Comparison of ENCODE assay signal across 12 cellular contexts in genomic region chr19:58352760-58353671, GRCh38. TPM values are rescaled to one million over a fixed set of nuclear protein-coding genes. Genes with fewer than 3 reads are reported as not detected.
DNase-seq lines count a peak whose midpoint lies in the region; TF ChIP-seq lines count a peak whose summit lies in the region.
"Had no signal": no experiment of that assay in that cellular context is flagged by ENCODE, and none has a peak within 500 bp of the region (broad histone marks: within the 10 kb centered on the region; RNA-seq: fewer than 3 reads in every experiment).

TSS of gene A1BG (minus strand) at chr19:58353492. CDS start at chr19:58353437, 55 bp downstream.

- H3K9ac ChIP-seq in GM23248 = no peak within 1 kb of the TSS

- H3K27ac ChIP-seq in GM23248 = no peak within 1 kb of the TSS
- no peak within 1 kb of the TSS for H3K27ac ChIP-seq in OCI-LY7 (ENCODE audit: low read depth, low read length, poor library complexity, severe bottlenecking)
- H3K27ac ChIP-seq in adrenal gland = no peak within 1 kb of the TSS

- H3K27me3 ChIP-seq in GM23248 (replicated peaks; ENCODE audit: insufficient read depth) = no peaks in the 10 kb centered on the region
- H3K27me3 ChIP-seq in adrenal gland = peaks cover 37% of the 10 kb centered on the region

- peaks cover 21% of the 10 kb centered on the region for H3K79me2 ChIP-seq in GM23248 (ENCODE audit: insufficient read depth)
- H3K79me2 ChIP-seq in OCI-LY7 (ENCODE audit: insufficient read depth, low read depth, low read length) = peaks cover 9% of the 10 kb centered on the region

- POLR2A ChIA-PET in OCI-LY7 (lab: Charles Lee) = no interaction called here
- POLR2A ChIA-PET in activated CD4-positive, alpha-beta memory T cell treated with anti-CD3 and anti-CD28 coated beads, Interleukin-2, amount 10 ng/mL, durations not matched to agents 7 days and 5 days (lab: Charles Lee) = no interaction called here

- H3K4me1 Mint-ChIP-seq in glutamatergic neuron (ENCODE audit: low read depth, unreplicated experiment) = peaks cover 3% of the 10 kb centered on the region
- peaks cover 31% of the 10 kb centered on the region for H3K4me1 Mint-ChIP-seq in activated CD4-positive, alpha-beta memory T cell treated with anti-CD3 and anti-CD28 coated beads, Interleukin-2, amount 10 ng/mL, durations not matched to agents 7 days and 5 days

- peaks cover 14% of the 10 kb centered on the region for H3K9me3 Mint-ChIP-seq in glutamatergic neuron (ENCODE audit: unreplicated experiment)
- no peaks in the 10 kb centered on the region for H3K9me3 Mint-ChIP-seq in activated CD4-positive, alpha-beta memory T cell treated with anti-CD3 and anti-CD28 coated beads, Interleukin-2, amount 10 ng/mL, durations not matched to agents 7 days and 5 days

- no peaks in the 10 kb centered on the region for H3K36me3 ChIP-seq in GM23248 (ENCODE audit: low read depth)
- H3K36me3 ChIP-seq in OCI-LY7 (ENCODE audit: insufficient read depth, low read length) = peaks cover 5% of the 10 kb centered on the region; the same call in 1 of the 2 replicates
- H3K36me3 ChIP-seq in adrenal gland (replicated peaks in 1 of 2) = no peaks in the 10 kb centered on the region
- H3K36me3 ChIP-seq: HAP-1 had no signal

- H3K4me1 ChIP-seq in GM23248 (ENCODE audit: insufficient read depth) (no peaks in the 10 kb centered on the region; the same call in 1 of the 2 replicates), OCI-LY7 (ENCODE audit: insufficient read depth, low read length, poor library complexity, severe bottlenecking) (peaks cover 12% of the 10 kb centered on the region), adrenal gland (replicated peaks in 1 of 2) (peaks cover 9 to 23% of the 10 kb centered on the region in 2 donors)

- H3K9me2 ChIP-seq in GM23248 (ENCODE audit: insufficient read depth) (no peaks in the 10 kb centered on the region), OCI-LY7 (ENCODE audit: insufficient read depth, low read length) (no peaks in the 10 kb centered on the region)

- TF ChIP-seq POLR2A in adrenal gland (IDR thresholded peaks at IDR 0.05) = no peak

- H3F3A ChIP-seq in GM23248 (ENCODE audit: insufficient read depth) = peaks cover 9% of the 10 kb centered on the region; the same call in 1 of the 2 replicates

- H2AFZ ChIP-seq in GM23248 = no peak within 1 kb of the TSS
- H2AFZ ChIP-seq in OCI-LY7 (ENCODE audit: low read length) = no peak within 1 kb of the TSS

- in situ Hi-C loops in GM23248 (cut with MboI) = no loop called here

- H3K4me2 ChIP-seq in GM23248 (ENCODE audit: unreplicated experiment) (no peak within 1 kb of the TSS), OCI-LY7 (ENCODE audit: low read length) (no peak within 1 kb of the TSS)

- H3K36me3 Mint-ChIP-seq in glutamatergic neuron (ENCODE audit: unreplicated experiment) = peaks cover 5% of the 10 kb centered on the region
- peaks cover 19% of the 10 kb centered on the region for H3K36me3 Mint-ChIP-seq in activated CD4-positive, alpha-beta memory T cell treated with anti-CD3 and anti-CD28 coated beads, Interleukin-2, amount 10 ng/mL, durations not matched to agents 7 days and 5 days (ENCODE audit: low read depth)

- BruUV-seq in OCI-LY7 (replicated peaks; lab: Mats Ljungman, UMichigan) = no TSS peak

- no peaks in the 10 kb centered on the region for H3K9me3 ChIP-seq in GM23248 (ENCODE audit: low read depth)
- no peaks in the 10 kb centered on the region for H3K9me3 ChIP-seq in OCI-LY7 (ENCODE audit: low read length)
- H3K9me3 ChIP-seq in adrenal gland (replicated peaks in 1 of 3) = no peaks in the 10 kb centered on the region
- H3K9me3 ChIP-seq: HAP-1 had no signal

- TF ChIP-seq CTCF in OCI-LY7 (conservative IDR thresholded peaks at IDR 0.05; ENCODE audit: low read length) = no peak
- TF ChIP-seq CTCF in glutamatergic neuron (IDR thresholded peaks at IDR 0.05; ENCODE audit: partially characterized antibody, unreplicated experiment) = no peak
- TF ChIP-seq CTCF in adrenal gland (IDR thresholded peaks at IDR 0.05) = no peak

- DNase-seq in GM23248 = no peak
- no peak for DNase-seq in OCI-LY7 (ENCODE audit: low spot score)
- no peak for DNase-seq in glutamatergic neuron
- peak; percentile 58 for DNase-seq in posterior vena cava (ENCODE audit: low spot score)
- DNase-seq in adrenal gland = no peak
- no peak for DNase-seq in hepatic stellate cell (ENCODE audit: low spot score)
- no peak for DNase-seq in SIG-M5 treated with dmso at 0.1 percent for 504 hours (lab: John Stamatoyannopoulos, UW; ENCODE audit: unreplicated experiment)
- DNase-seq in activated CD4-positive, alpha-beta memory T cell treated with anti-CD3 and anti-CD28 coated beads, Interleukin-2, amount 10 ng/mL, durations not matched to agents 7 days and 5 days = no peak
- DNase-seq: activated CD4-positive, alpha-beta T cell treated with anti-CD3 and anti-CD28 coated beads, Interleukin-2, amount 50 U/mL, for 48 hours; NCI-H2029 treated with DMSO at 0.1 percent for 48 hours; T-helper 2 cell had no signal

- CTCF ChIA-PET in OCI-LY7 (lab: Charles Lee; ENCODE audit: unreplicated experiment) = no interaction called here
- CTCF ChIA-PET in activated CD4-positive, alpha-beta memory T cell treated with anti-CD3 and anti-CD28 coated beads, Interleukin-2, amount 10 ng/mL, durations not matched to agents 7 days and 5 days (lab: Charles Lee) = no interaction called here

- intact Hi-C loops in OCI-LY7 (cut with micrococcal nuclease; ENCODE audit: unreplicated experiment) (no loop called here), posterior vena cava (cut with DNase I) (no loop called here), adrenal gland (cut with DNase I) (no loop called here)

- peaks cover 4% of the 10 kb centered on the region for H3K27me3 Mint-ChIP-seq in glutamatergic neuron (ENCODE audit: unreplicated experiment)
- H3K27me3 Mint-ChIP-seq in activated CD4-positive, alpha-beta memory T cell treated with anti-CD3 and anti-CD28 coated beads, Interleukin-2, amount 10 ng/mL, durations not matched to agents 7 days and 5 days = peaks cover 4% of the 10 kb centered on the region

- H3K4me3 ChIP-seq in GM23248 = no peak within 1 kb of the TSS
- H3K4me3 ChIP-seq in OCI-LY7 (ENCODE audit: low read depth, low read length, poor library complexity, severe bottlenecking) = no peak within 1 kb of the TSS
- H3K4me3 ChIP-seq in adrenal gland = no peak within 1 kb of the TSS
- H3K4me3 ChIP-seq: HAP-1 had no signal

- 81 to 83% methylated on average over 22 to 26 of the region's 26 CpGs for WGBS in GM23248 (ENCODE audit: low coverage in 1 of 2, low lambda C conversion rate in 2 of 2, missing lambda C conversion rate in 2 of 2), 2 experiments
- WGBS in adrenal gland, 4 donors = 56 to 79% (median 77%) methylated on average over 9 to 26 of the region's 26 CpGs

- no peaks in the 10 kb centered on the region for H4K20me1 ChIP-seq in GM23248 (ENCODE audit: insufficient read depth)
- H4K20me1 ChIP-seq in OCI-LY7 (ENCODE audit: insufficient read depth, low read length) = peaks cover 4% of the 10 kb centered on the region; the same call in 1 of the 2 replicates

- no peak within 1 kb of the TSS for H3K27ac Mint-ChIP-seq in glutamatergic neuron (ENCODE audit: unreplicated experiment)
- H3K27ac Mint-ChIP-seq in activated CD4-positive, alpha-beta memory T cell treated with anti-CD3 and anti-CD28 coated beads, Interleukin-2, amount 10 ng/mL, durations not matched to agents 7 days and 5 days = no peak within 1 kb of the TSS

- H3K4me3 Mint-ChIP-seq in glutamatergic neuron (ENCODE audit: unreplicated experiment) = peak within 1 kb of the TSS; percentile 49
- no peak within 1 kb of the TSS for H3K4me3 Mint-ChIP-seq in activated CD4-positive, alpha-beta memory T cell treated with anti-CD3 and anti-CD28 coated beads, Interleukin-2, amount 10 ng/mL, durations not matched to agents 7 days and 5 days

RNA-seq across cellular contexts. Expression of gene A1BG, which starts in this region (rescaled TPM):
- 22.0 and 63.7 TPM in 2 replicates for total RNA-seq in GM23248 (2014; rRNA removed; shearing (Covaris generic))
- polyA plus RNA-seq in GM23248 (2016; fragmentation: Nextera tagmentation; extraction: Ambion mirVana) (31.3 and 34.3 TPM in 2 replicates), adrenal gland (10 to 100 TPM in 2 of 3 donors, not detected in 1; 31.3 to 41.3 TPM)
- total RNA-seq in OCI-LY7 (2014; rRNA removed; shearing (Covaris generic)) = 21.3 and 47.2 TPM in 2 replicates
- total RNA-seq in OCI-LY7 (2022) (24.5 and 26.9 TPM in 2 replicates), glutamatergic neuron (ENCODE audit: unreplicated experiment) (27.3 TPM), posterior vena cava (10 to 100 TPM; 11.7 to 17.5 TPM), adrenal gland (10 to 100 TPM in 3 of 8 donors, 1 to 10 TPM in 5; 1.6 to 20.9 (median 6.5) TPM)
- 1 to 10 TPM; 8.5 to 9.9 TPM for total RNA-seq in activated CD4-positive, alpha-beta memory T cell treated with anti-CD3 and anti-CD28 coated beads, Interleukin-2, amount 10 ng/mL, durations not matched to agents 7 days and 5 days
